Comparison of ENCODE assay signal across 1 cellular context in the genomic region with DNA sequence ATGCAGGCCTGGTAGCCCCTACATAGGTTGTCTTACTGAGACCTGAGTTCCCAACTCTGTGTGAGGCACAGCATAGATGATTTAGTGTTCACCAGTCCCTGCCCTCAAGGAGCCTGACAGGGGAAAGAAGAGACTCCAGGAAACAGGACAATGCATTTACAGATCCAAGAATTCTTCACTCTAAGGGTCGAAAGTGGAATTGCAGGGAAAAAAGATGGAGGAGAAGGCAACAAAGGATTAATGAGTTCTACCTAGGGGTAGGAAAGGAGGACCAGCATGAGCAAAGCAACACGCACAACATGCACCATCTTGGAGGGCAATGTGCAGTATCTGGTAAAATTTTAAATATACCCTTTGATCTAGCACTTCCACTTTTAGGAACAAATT.
TF ChIP-seq lines count a peak whose summit lies in the region.

No MANE protein-coding gene starts in this region.

TF ChIP-seq in HCT116, 20 proteins besides CTCF, POLR2A, EP300 and RAD21:
- TF ChIP-seq YY1 (IDR thresholded peaks at IDR 0.05; ENCODE audit: extremely low read depth, insufficient replicate concordance, low read depth, low read length) (no peak), JUND (IDR thresholded peaks at IDR 0.05) (no peak), SRF (IDR thresholded peaks at IDR 0.05; ENCODE audit: low read depth) (no peak), SP1 (IDR thresholded peaks at IDR 0.05; ENCODE audit: low read depth) (no peak), ELF1 (IDR thresholded peaks at IDR 0.05; ENCODE audit: borderline replicate concordance, low read depth) (no peak), EGR1 (IDR thresholded peaks at IDR 0.05; ENCODE audit: low read depth) (no peak), FOSL1 (IDR thresholded peaks at IDR 0.05; ENCODE audit: low read depth) (no peak)
